ENCODE assay signal across 24 cellular contexts in the genomic region with DNA sequence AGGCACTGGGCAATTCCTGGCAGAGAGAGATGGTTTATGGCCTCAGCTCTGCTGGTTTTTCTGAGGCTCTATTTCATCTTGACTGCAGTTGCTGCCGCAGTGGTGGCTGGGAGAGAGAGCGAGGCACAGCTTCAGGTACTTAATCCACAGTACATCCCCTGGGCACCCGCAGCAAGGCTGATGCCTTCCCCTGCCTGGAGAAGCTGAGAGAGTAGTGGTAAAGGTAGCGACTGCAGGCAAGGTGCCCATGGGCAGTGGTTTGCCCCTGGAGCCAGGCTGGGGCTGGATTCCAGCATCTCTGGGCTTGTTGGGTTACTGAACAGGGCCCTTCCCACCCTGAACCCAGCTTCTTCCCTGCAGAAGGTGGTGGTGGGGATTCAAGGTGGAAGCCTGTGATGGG.
DNase-seq lines count a peak whose midpoint lies in the region; ATAC-seq and TF ChIP-seq lines count a peak whose summit lies in the region.
"Had no signal": no experiment of that assay in that cellular context is flagged by ENCODE, and none has a peak within 500 bp of the region (broad histone marks: within the 10 kb centered on the region; RNA-seq: fewer than 3 reads in every experiment).

No MANE protein-coding gene starts in this region.

- no peak overlapping the region for H2BK5ac ChIP-seq in mesenchymal stem cell (ENCODE audit: low read depth, low read length, poor library complexity, severe bottlenecking)

- H3K4me3 Mint-ChIP-seq in brain: peak overlapping the region in 2 of 5 experiments; percentile 18 to 57
- H3K4me3 Mint-ChIP-seq in neural crest cell: no peak overlapping the region
- H3K4me3 Mint-ChIP-seq: CD4-positive, alpha-beta T cell had no signal

- ATAC-seq in HG03460 (IDR thresholded peaks at IDR 0.05; ENCODE audit: unreplicated experiment): no peak
- no peak for ATAC-seq in GM18520 (IDR thresholded peaks at IDR 0.05; ENCODE audit: unreplicated experiment)
- ATAC-seq: HCT116, HepG2, K562, Right ventricle myocardium inferior had no signal

- no peaks in the 10 kb centered on the region for H3K79me1 ChIP-seq in mesenchymal stem cell (replicated peaks; ENCODE audit: low read length, poor library complexity, severe bottlenecking)

- H3K4me1 Mint-ChIP-seq in brain (peaks cover 85% of the 10 kb centered on the region), neural crest cell (peaks cover 50% of the 10 kb centered on the region)

- H2BK15ac ChIP-seq in mesenchymal stem cell (ENCODE audit: low read depth, poor library complexity, severe bottlenecking): peak overlapping the region; percentile 17

- H3K27me3 ChIP-seq in mesenchymal stem cell (ENCODE audit: control insufficient read depth in 1 of 2, insufficient read depth in 1 of 2, low read length in 2 of 2): peaks cover 0 to 10% of the 10 kb centered on the region in 2 experiments
- H3K27me3 ChIP-seq in uterus: no peaks in the 10 kb centered on the region
- no peaks in the 10 kb centered on the region for H3K27me3 ChIP-seq in ovary
- H3K27me3 ChIP-seq: MG63, SJSA1 had no signal

- H3K14ac ChIP-seq in mesenchymal stem cell (ENCODE audit: low read length in 2 of 2): peak overlapping the region in 1 of 2 experiments; percentile 30

- no peak overlapping the region for H3K4me2 ChIP-seq in mesenchymal stem cell (ENCODE audit: low read length, poor library complexity, severe bottlenecking)

- H3K9me3 ChIP-seq in mesenchymal stem cell (ENCODE audit: control insufficient read depth, low read length) (no peaks in the 10 kb centered on the region), uterus (no peaks in the 10 kb centered on the region), ovary (no peaks in the 10 kb centered on the region)
- H3K9me3 ChIP-seq: MG63, SJSA1 had no signal

- H3K27ac ChIP-seq in mesenchymal stem cell (ENCODE audit: low read length, poor library complexity, severe bottlenecking) (no peak overlapping the region), uterus (peak overlapping the region; percentile 19 to 89), ovary (no peak overlapping the region)
- H3K27ac ChIP-seq: HL-60, SJSA1 had no signal

- TF ChIP-seq CTCF in brain (conservative IDR thresholded peaks at IDR 0.05) (no peak), neural crest cell (conservative IDR thresholded peaks at IDR 0.05) (no peak), uterus (IDR thresholded peaks at IDR 0.05) (no peak), ovary (IDR thresholded peaks at IDR 0.05) (no peak)

- H3K9ac ChIP-seq in mesenchymal stem cell (ENCODE audit: low read length): no peak overlapping the region

- H2BK12ac ChIP-seq in mesenchymal stem cell (ENCODE audit: low read length in 2 of 2): peak overlapping the region in 1 of 2 experiments; percentile 1

- H3K18ac ChIP-seq in mesenchymal stem cell (ENCODE audit: low read depth in 1 of 2, low read length in 2 of 2): no peak overlapping the region

- H4K91ac ChIP-seq in mesenchymal stem cell (ENCODE audit: low read length): no peak overlapping the region

- TF ChIP-seq POLR2A in uterus (IDR thresholded peaks at IDR 0.05): no peak
- no peak for TF ChIP-seq POLR2A in ovary (IDR thresholded peaks at IDR 0.05)

- TF ChIP-seq EP300 in ovary (IDR thresholded peaks at IDR 0.05): no peak

- H3K9me3 Mint-ChIP-seq in brain (peaks cover 0 to 10% (median 0%) of the 10 kb centered on the region in 5 experiments), neural crest cell (no peaks in the 10 kb centered on the region)
- H3K9me3 Mint-ChIP-seq: CD4-positive, alpha-beta T cell had no signal

- intact Hi-C loops in uterus (cut with DNase I; ENCODE audit: low total_unique reads): no loop called here
- intact Hi-C loops in ovary (cut with DNase I): no loop called here

- H3K4ac ChIP-seq in mesenchymal stem cell (ENCODE audit: low read depth in 1 of 2, low read length in 2 of 2): no peak overlapping the region

- no peaks in the 10 kb centered on the region for H3K36me3 ChIP-seq in mesenchymal stem cell (ENCODE audit: control insufficient read depth in 1 of 2, insufficient read depth in 2 of 2, low read depth in 1 of 2, low read length in 2 of 2)
- no peaks in the 10 kb centered on the region for H3K36me3 ChIP-seq in uterus
- no peaks in the 10 kb centered on the region for H3K36me3 ChIP-seq in ovary
- H3K36me3 ChIP-seq: MG63, SJSA1 had no signal

- H3K4me1 ChIP-seq in mesenchymal stem cell (ENCODE audit: control insufficient read depth, insufficient read depth, low read depth, low read length) (peaks cover 22% of the 10 kb centered on the region), uterus (peaks cover 0 to 4% of the 10 kb centered on the region in 2 donors), ovary (ENCODE audit: insufficient read depth) (no peaks in the 10 kb centered on the region)

- peaks cover 8% of the 10 kb centered on the region for H3K27me3 Mint-ChIP-seq in brain
- H3K27me3 Mint-ChIP-seq in neural crest cell (ENCODE audit: low read depth): no peaks in the 10 kb centered on the region
- H3K27me3 Mint-ChIP-seq: CD4-positive, alpha-beta T cell had no signal

- DNase-seq in mesenchymal stem cell (no peak), neural crest cell (ENCODE audit: low read depth, low spot score) (no peak), uterus (no peak), ovary (no peak)
- DNase-seq: CD4-positive, alpha-beta T cell; COR-L47; DMS 273 treated with DMSO at 0.1 percent for 48 hours; DMS79 treated with DMSO at 0.1 percent for 48 hours; GOT3; MG63; NCI-H1436; NCI-H187 treated with DMSO at 0.1 percent for 48 hours; NCI-H2107; NCI-H446 treated with DMSO at 0.1 percent for 48 hours; NCI-H526 treated with DMSO at 0.1 percent for 48 hours had no signal

- WGBS in mesenchymal stem cell: 80% methylated on average over 4 of the region's 4 CpGs
- WGBS in ovary, 3 donors: 95 to 97% (median 96%) methylated on average over 4 of the region's 4 CpGs

- H2AK5ac ChIP-seq in mesenchymal stem cell (ENCODE audit: low read length, severe bottlenecking): no peak overlapping the region

- H3K36me3 Mint-ChIP-seq in brain (no peaks in the 10 kb centered on the region), neural crest cell (ENCODE audit: low read depth) (no peaks in the 10 kb centered on the region)

- no peak overlapping the region for H2BK120ac ChIP-seq in mesenchymal stem cell (ENCODE audit: low read depth, low read length)

- H3K4me3 ChIP-seq in mesenchymal stem cell (ENCODE audit: insufficient read depth in 1 of 2, low read depth in 1 of 2, low read length in 2 of 2) (no peak overlapping the region), uterus (no peak overlapping the region), ovary (no peak overlapping the region)
- H3K4me3 ChIP-seq: K562, MG63, SJSA1 had no signal

- H3K23ac ChIP-seq in mesenchymal stem cell (ENCODE audit: low read length in 2 of 2): no peak overlapping the region

- H3K27ac Mint-ChIP-seq in brain (peak overlapping the region; percentile 30 to 97 (median 87)), neural crest cell (ENCODE audit: unreplicated experiment) (peak overlapping the region; percentile 2)
- H3K27ac Mint-ChIP-seq: CD4-positive, alpha-beta T cell had no signal

- H2AFZ ChIP-seq in mesenchymal stem cell (ENCODE audit: low read depth, low read length): no peak overlapping the region

- no peak overlapping the region for H4K8ac ChIP-seq in mesenchymal stem cell (ENCODE audit: low read length)

Comparison
In these comparisons a context has a peak if more than half of its experiments do, and no peak if none do; other contexts are left out.
1. H3K27ac ChIP-seq: peak in uterus (2 of 2); none in mesenchymal stem cell (single experiment) and ovary (0 of 2).